ENCODE assay signal across 13 cellular contexts in the genomic region with DNA sequence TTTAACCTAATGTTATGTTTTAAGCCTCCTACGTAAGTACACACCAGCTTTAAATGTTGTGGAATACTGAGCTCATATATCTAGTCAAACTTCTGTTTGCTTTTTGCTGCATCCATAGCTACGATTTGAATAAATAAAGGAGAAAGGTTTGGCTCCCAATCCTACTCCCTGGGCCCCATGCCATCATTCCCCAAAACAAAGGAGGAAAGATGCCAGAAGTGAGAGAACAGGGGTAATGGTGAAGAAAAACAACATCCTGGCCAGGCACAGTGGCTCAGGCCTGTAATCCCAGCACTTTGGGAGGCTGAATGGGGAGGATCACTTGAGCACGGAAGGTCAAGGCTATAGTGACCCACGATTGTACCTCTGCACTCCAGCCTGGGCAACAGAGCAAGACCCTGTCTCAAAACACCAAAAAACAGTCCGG. TPM values are rescaled to one million over a fixed set of nuclear protein-coding genes. Genes with fewer than 3 reads are reported as not detected.
A peak's percentile ranks its signal among the peaks of the same experiment; 100 is the strongest.
DNase-seq lines count a peak whose midpoint lies in the region; ATAC-seq, FAIRE-seq and TF ChIP-seq lines count a peak whose summit lies in the region.
"Had no signal": no experiment of that assay in that cellular context is flagged by ENCODE, and none has a peak within 500 bp of the region (broad histone marks: within the 10 kb centered on the region; RNA-seq: fewer than 3 reads in every experiment).

No MANE protein-coding gene starts in this region.

- H3K36me3 Mint-ChIP-seq in type B pancreatic cell = no peaks in the 10 kb centered on the region

- DNase-seq in NCI-H69 (lab: John Stamatoyannopoulos, UW) (peak; percentile 22), dermis blood vessel endothelial cell (peak; percentile 52), mucosa of descending colon (peak in 2 of 3 donors; percentile 40 to 43), ureter (ENCODE audit: low spot score) (peak; percentile 57), KBM-7 (no peak), type B pancreatic cell (ENCODE audit: extremely low spot score, unreplicated experiment) (no peak), frontal cortex (ENCODE audit: low spot score in 2 of 2) (no peak)
- DNase-seq: activated T-cell treated with anti-CD3 and anti-CD28 coated beads, Interleukin-2, amount 50 U/mL, for 1 hour; NCI-H524 treated with DMSO at 0.1 percent for 48 hours had no signal

- no peaks in the 10 kb centered on the region for H3K9me3 Mint-ChIP-seq in type B pancreatic cell
- H3K9me3 Mint-ChIP-seq: T-helper 2 cell treated with Interferon-gamma antibody and Interleukin-4, amounts not matched to agents 5 μg/mL and 100 μg/mL, for 36 hours had no signal

- FAIRE-seq in frontal cortex (lab: Jason Lieb, UNC) = no peak

- intact Hi-C loops in mucosa of descending colon (cut with DNase I, micrococcal nuclease) = no loop called here

- peaks cover 22% of the 10 kb centered on the region for H3K4me1 Mint-ChIP-seq in type B pancreatic cell (ENCODE audit: unreplicated experiment)

- in situ Hi-C loops in KBM-7 (cut with MboI; ENCODE audit: low pct_unique_long_range_greater_than_20kb, low sequenced_read_pairs) = no loop called here

- ATAC-seq in mucosa of descending colon (peak; percentile 14), GM18858 (IDR thresholded peaks at IDR 0.05; ENCODE audit: unreplicated experiment) (no peak)

- H3K4me3 ChIP-seq in mucosa of descending colon = no peak overlapping the region

- H3K36me3 ChIP-seq in mucosa of descending colon (ENCODE audit: low read depth) = no peaks in the 10 kb centered on the region

- TF ChIP-seq CTCF in mucosa of descending colon (IDR thresholded peaks at IDR 0.05) (no peak), type B pancreatic cell (conservative IDR thresholded peaks at IDR 0.05) (no peak)

- H3K27me3 Mint-ChIP-seq in type B pancreatic cell = peaks cover 21% of the 10 kb centered on the region

- no peak overlapping the region for H3K27ac Mint-ChIP-seq in type B pancreatic cell
- H3K27ac Mint-ChIP-seq: T-helper 2 cell treated with Interferon-gamma antibody and Interleukin-4, amounts not matched to agents 5 μg/mL and 100 μg/mL, for 36 hours had no signal

- H3K4me1 ChIP-seq in mucosa of descending colon (ENCODE audit: low read depth) = peaks cover 20% of the 10 kb centered on the region

- no peak overlapping the region for H3K4me3 Mint-ChIP-seq in type B pancreatic cell

- H3K9me3 ChIP-seq in mucosa of descending colon = no peaks in the 10 kb centered on the region

RNA-seq across cellular contexts. Expression of a gene that starts 26.5 kb away (rescaled TPM):
- total RNA-seq in dermis blood vessel endothelial cell (not detected in 2 replicates), mucosa of descending colon (not detected), ureter (not detected), type B pancreatic cell (ENCODE audit: low replicate concordance) (not detected in 2 replicates), frontal cortex (not detected)
- total RNA-seq: liver, subcutaneous adipose tissue had no signal

Comparison
In these comparisons a context has a peak if more than half of its experiments do, and no peak if none do; other contexts are left out.
1. DNase-seq: peak in NCI-H69 (single experiment), dermis blood vessel endothelial cell (single experiment), mucosa of descending colon (2 of 3) and ureter (single experiment); none in KBM-7 (single experiment), type B pancreatic cell (single experiment) and frontal cortex (0 of 2).